8 cellular contexts compared by ENCODE assay signal in genomic region chr22:50627914-50628542, GRCh38. TPM values are rescaled to one million over a fixed set of nuclear protein-coding genes. Genes with fewer than 3 reads are reported as not detected.
DNase-seq lines count a peak whose midpoint lies in the region; ATAC-seq and TF ChIP-seq lines count a peak whose summit lies in the region.

TSS of gene ARSA (minus strand) at chr22:50628152. CDS start at chr22:50627779, 373 bp downstream.

- H3K27me3 Mint-ChIP-seq in glutamatergic neuron (ENCODE audit: unreplicated experiment) (peaks cover 6% of the 10 kb centered on the region), osteocyte (ENCODE audit: unreplicated experiment) (peaks cover under 1% of the 10 kb centered on the region)

- H3K36me3 ChIP-seq in SK-N-MC (ENCODE audit: insufficient read depth, low read length) (no peaks in the 10 kb centered on the region), thoracic aorta (no peaks in the 10 kb centered on the region)

- H3K9ac ChIP-seq in SK-N-MC (ENCODE audit: insufficient read length), result peak within 1 kb of the TSS; percentile 77

- in situ Hi-C loops in KBM-7 (cut with MboI; ENCODE audit: low pct_unique_long_range_greater_than_20kb, low sequenced_read_pairs), result no loop called here

- DNase-seq in DMS153 treated with DMSO at 0.1 percent for 48 hours (lab: John Stamatoyannopoulos, UW; ENCODE audit: unreplicated experiment) (peak; percentile 20), KBM-7 (peak; percentile 73), SK-N-MC (ENCODE audit: low read depth, low spot score) (no peak), glutamatergic neuron (peak; percentile 83), osteocyte (ENCODE audit: extremely low spot score, unreplicated experiment) (peak; percentile 93), thoracic aorta (ENCODE audit: low spot score) (no peak)
- DNase-seq in activated naive CD4-positive, alpha-beta T cell treated with anti-CD3 and anti-CD28 coated beads, Interleukin-2, amount 50 U/mL, for 16 hours, result peak; percentile 70

- TF ChIP-seq CTCF in glutamatergic neuron (IDR thresholded peaks at IDR 0.05; ENCODE audit: partially characterized antibody, unreplicated experiment) (no peak), osteocyte (IDR thresholded peaks at IDR 0.05) (peak; percentile 51), thoracic aorta (IDR thresholded peaks at IDR 0.05) (peak; percentile 18)

- no peaks in the 10 kb centered on the region for H3K27me3 ChIP-seq in thoracic aorta (replicated peaks; ENCODE audit: insufficient read depth)

- H3K9me3 Mint-ChIP-seq in glutamatergic neuron (ENCODE audit: unreplicated experiment) (no peaks in the 10 kb centered on the region), osteocyte (ENCODE audit: unreplicated experiment) (no peaks in the 10 kb centered on the region)

- ATAC-seq in GM21526 (IDR thresholded peaks at IDR 0.05; ENCODE audit: low FRiP score, unreplicated experiment) (peak; percentile 52), thoracic aorta (ENCODE audit: insufficient number of reproducible peaks, low FRiP score, low read depth) (peak; percentile 64)

- H3K4me1 Mint-ChIP-seq in glutamatergic neuron (ENCODE audit: low read depth, unreplicated experiment) (peaks cover 24% of the 10 kb centered on the region), osteocyte (ENCODE audit: unreplicated experiment) (peaks cover 10% of the 10 kb centered on the region)

- H3K27ac ChIP-seq in SK-N-MC (no peak within 1 kb of the TSS), thoracic aorta (peak within 1 kb of the TSS; percentile 65 to 80)

- H3K27ac Mint-ChIP-seq in glutamatergic neuron (ENCODE audit: unreplicated experiment), result peak within 1 kb of the TSS; percentile 68
- peak within 1 kb of the TSS; percentile 35 for H3K27ac Mint-ChIP-seq in osteocyte (ENCODE audit: unreplicated experiment)

- H3K9me3 ChIP-seq in SK-N-MC (ENCODE audit: low read depth, low read length) (no peaks in the 10 kb centered on the region), thoracic aorta (no peaks in the 10 kb centered on the region)

- H3K4me3 Mint-ChIP-seq in glutamatergic neuron (ENCODE audit: unreplicated experiment), result peak within 1 kb of the TSS; percentile 90
- peak within 1 kb of the TSS; percentile 82 for H3K4me3 Mint-ChIP-seq in osteocyte (ENCODE audit: unreplicated experiment)

- H3K4me3 ChIP-seq in SK-N-MC (peak within 1 kb of the TSS; percentile 84), thoracic aorta (peak within 1 kb of the TSS; percentile 98)

- H3K4me1 ChIP-seq in thoracic aorta (ENCODE audit: control insufficient read depth in 1 of 2, low read depth in 2 of 2), result peaks cover 9 to 20% of the 10 kb centered on the region in 2 donors

- H3K36me3 Mint-ChIP-seq in glutamatergic neuron (ENCODE audit: unreplicated experiment), result no peaks in the 10 kb centered on the region
- no peaks in the 10 kb centered on the region for H3K36me3 Mint-ChIP-seq in osteocyte (ENCODE audit: unreplicated experiment)

RNA-seq across cellular contexts. Expression of gene ARSA, which starts in this region (rescaled TPM):
- 65.7 TPM for total RNA-seq in glutamatergic neuron (ENCODE audit: unreplicated experiment)
- total RNA-seq in osteocyte, result 43.5 and 44.0 TPM in 2 replicates
- 10 to 100 TPM; 38.4 to 75.4 TPM for total RNA-seq in thoracic aorta

Comparison
In these comparisons a context has a peak if more than half of its experiments do, and no peak if none do; other contexts are left out.
1. DNase-seq: peak in DMS153 treated with DMSO at 0.1 percent for 48 hours (single experiment), KBM-7 (single experiment), activated naive CD4-positive, alpha-beta T cell treated with anti-CD3 and anti-CD28 coated beads, Interleukin-2, amount 50 U/mL, for 16 hours (single experiment), glutamatergic neuron (single experiment) and osteocyte (single experiment); none in SK-N-MC (single experiment) and thoracic aorta (single experiment).